Comparison of ENCODE assay signal across 17 cellular contexts in genomic region chr5:62496876-62497275, GRCh38.
DNase-seq lines count a peak whose midpoint lies in the region; ATAC-seq, FAIRE-seq and TF ChIP-seq lines count a peak whose summit lies in the region.
"Had no signal": no experiment of that assay in that cellular context is flagged by ENCODE, and none has a peak within 500 bp of the region (broad histone marks: within the 10 kb centered on the region; RNA-seq: fewer than 3 reads in every experiment).

No MANE protein-coding gene starts in this region.

- no peak overlapping the region for H2BK5ac ChIP-seq in H1 (ENCODE audit: low read depth, low read length)

- no peak overlapping the region for H2AK5ac ChIP-seq in H1 (ENCODE audit: low read depth, low read length)

- H4K20me1 ChIP-seq in H1 (replicated peaks in 1 of 2; ENCODE audit: control insufficient read depth in 1 of 2, insufficient read depth in 2 of 2, low read length in 2 of 2) = peaks cover 0 to 3% of the 10 kb centered on the region in 2 experiments
- H4K20me1 ChIP-seq in OCI-LY7 (ENCODE audit: insufficient read depth, low read length) = no peaks in the 10 kb centered on the region
- H4K20me1 ChIP-seq in mammary epithelial cell (ENCODE audit: insufficient read depth, low read length) = no peaks in the 10 kb centered on the region

- WGBS in H1 (ENCODE audit: extremely low coverage in 1 of 2, insufficient coverage in 1 of 2, insufficient read length in 1 of 2, insufficient replicate concordance in 2 of 2, low coverage in 1 of 2, low lambda C conversion rate in 2 of 2, missing lambda C conversion rate in 1 of 2), 2 experiments = 58% methylated on average over 7 of the region's 7 CpGs; no CpG with 5 or more reads in 1 of the 2 experiments
- WGBS in mammary epithelial cell (ENCODE audit: low coverage, missing lambda C conversion rate) = 97% methylated on average over 7 of the region's 7 CpGs

- intact Hi-C loops in OCI-LY7 (cut with micrococcal nuclease; ENCODE audit: unreplicated experiment) (no loop called here), mammary epithelial cell (cut with micrococcal nuclease) (no loop called here)

- no peak overlapping the region for H2BK20ac ChIP-seq in H1 (ENCODE audit: low read length)

- DNase-seq in H1 (ENCODE audit: low read depth in 1 of 2, low spot score in 2 of 2) (no peak), kidney tubule cell (ENCODE audit: low spot score) (peak; percentile 32), OCI-LY7 (ENCODE audit: low spot score) (no peak), COLO668 (lab: John Stamatoyannopoulos, UW; ENCODE audit: unreplicated experiment) (no peak), mammary epithelial cell (no peak)
- DNase-seq: BE2C; CD4-positive, alpha-beta memory T cell; COR-L47; DMS53; GF-D8; GM23248 had no signal

- CTCF ChIA-PET in H1 (lab: Charles Lee; ENCODE audit: partially characterized antibody) (no interaction called here), OCI-LY7 (lab: Charles Lee; ENCODE audit: unreplicated experiment) (no interaction called here), mammary epithelial cell (lab: Charles Lee; ENCODE audit: low non-redundant PET) (no interaction called here)

- no peak overlapping the region; a peak in 1 of 4 replicates for H3K4me2 ChIP-seq in H1 (ENCODE audit: insufficient read depth in 1 of 2, low read depth in 2 of 2, low read length in 2 of 2)
- no peak overlapping the region for H3K4me2 ChIP-seq in OCI-LY7 (ENCODE audit: low read length)
- H3K4me2 ChIP-seq in mammary epithelial cell (ENCODE audit: insufficient read depth, low read depth, low read length) = no peak overlapping the region
- H3K4me2 ChIP-seq: A549 had no signal

- no peak overlapping the region for H2BK120ac ChIP-seq in H1 (replicated peaks; ENCODE audit: low read depth, low read length)

- H4K5ac ChIP-seq in H1 (ENCODE audit: insufficient read length, low read depth, low read length) = peak overlapping the region; percentile 43

- H3K23me2 ChIP-seq in H1 (ENCODE audit: low read depth, low read length) = no peaks in the 10 kb centered on the region

- no TSS peak for BruUV-seq in OCI-LY7 (replicated peaks; lab: Mats Ljungman, UMichigan)
- no TSS peak for BruUV-seq in mammary epithelial cell (replicated peaks; lab: Mats Ljungman, UMichigan)

- TF ChIP-seq POLR2A in H1 (IDR thresholded peaks at IDR 0.05; ENCODE audit: control extremely low read depth in 1 of 2, low read depth in 2 of 2, low read length in 2 of 2) = no peak

- TF ChIP-seq CTCF in H1 (IDR thresholded peaks at IDR 0.05; ENCODE audit: control extremely low read depth in 1 of 3, insufficient read depth in 1 of 3, low read depth in 1 of 3, low read length in 3 of 3) = no peak
- no peak for TF ChIP-seq CTCF in OCI-LY7 (conservative IDR thresholded peaks at IDR 0.05; ENCODE audit: low read length)
- no peak for TF ChIP-seq CTCF in mammary epithelial cell (conservative IDR thresholded peaks at IDR 0.05 in 1 of 2, IDR thresholded peaks at IDR 0.05 in 1 of 2; ENCODE audit: extremely low read depth in 1 of 2, insufficient read depth in 1 of 2, low read depth in 1 of 2, low read length in 2 of 2)

- H3K56ac ChIP-seq in H1 (replicated peaks; ENCODE audit: insufficient read length, low read depth, low read length) = no peak overlapping the region

- H3K27ac ChIP-seq in HUES48 (ENCODE audit: low read depth, low read length) (peak overlapping the region; percentile 8), H1 (ENCODE audit: low read depth, low read length) (no peak overlapping the region), OCI-LY7 (ENCODE audit: low read depth, low read length, poor library complexity, severe bottlenecking) (no peak overlapping the region), mammary epithelial cell (ENCODE audit: insufficient read depth, low read depth, low read length) (no peak overlapping the region)
- H3K27ac ChIP-seq: A549, C4-2B, GM23248 had no signal

- peaks cover 10% of the 10 kb centered on the region for H3K4me1 ChIP-seq in HUES48 (ENCODE audit: control insufficient read depth, insufficient read depth, low read length)
- peaks cover 0 to 6% (median 2%) of the 10 kb centered on the region in 4 experiments; a peak in 2 of 7 replicates for H3K4me1 ChIP-seq in H1 (replicated peaks in 1 of 4; ENCODE audit: control insufficient read depth in 3 of 4, insufficient read depth in 4 of 4, low read length in 3 of 4)
- H3K4me1 ChIP-seq in OCI-LY7 (ENCODE audit: insufficient read depth, low read length, poor library complexity, severe bottlenecking) = peaks cover 35% of the 10 kb centered on the region
- H3K4me1 ChIP-seq in mammary epithelial cell (ENCODE audit: insufficient read depth, low read length) = no peaks in the 10 kb centered on the region
- H3K4me1 ChIP-seq: A549, BE2C, HAP-1 had no signal

- H3K36me3 ChIP-seq in HUES48 (ENCODE audit: control insufficient read depth, insufficient read depth, low read length) (peaks cover 42% of the 10 kb centered on the region), H1 (ENCODE audit: control insufficient read depth in 2 of 4, insufficient read depth in 4 of 4, low read length in 3 of 4) (peaks cover 0 to 8% (median under 1%) of the 10 kb centered on the region in 4 experiments; a peak in 2 of 8 replicates), OCI-LY7 (ENCODE audit: insufficient read depth, low read length) (peaks cover 66% of the 10 kb centered on the region), mammary epithelial cell (ENCODE audit: insufficient read depth, low read length) (peaks cover 10% of the 10 kb centered on the region)

- H3K23ac ChIP-seq in H1 (ENCODE audit: insufficient read length) = no peak overlapping the region

- TF ChIP-seq EP300 in H1 (IDR thresholded peaks at IDR 0.05; ENCODE audit: borderline replicate concordance in 1 of 2, low read depth in 2 of 2, low read length in 2 of 2) = no peak

- peak; percentile 55 for FAIRE-seq in H1 (lab: Jason Lieb, UNC)
- FAIRE-seq: A549, HepG2 had no signal

- H3K9ac ChIP-seq in HUES48 (ENCODE audit: low read depth, low read length) = no peak overlapping the region
- no peak overlapping the region for H3K9ac ChIP-seq in H1 (replicated peaks in 1 of 4; ENCODE audit: extremely low read depth in 1 of 4, low read depth in 3 of 4, low read length in 3 of 4)
- no peak overlapping the region for H3K9ac ChIP-seq in mammary epithelial cell (ENCODE audit: insufficient read depth, low read length)
- H3K9ac ChIP-seq: GM23248 had no signal

- H3K18ac ChIP-seq in H1 (ENCODE audit: extremely low read depth, low read length) = no peak overlapping the region

- no peak overlapping the region for H3K4me3 ChIP-seq in HUES48 (ENCODE audit: low read depth, low read length)
- no peak overlapping the region for H3K4me3 ChIP-seq in H1 (ENCODE audit: extremely low read depth in 1 of 4, insufficient read depth in 2 of 4, low read depth in 3 of 4, low read length in 4 of 4)
- no peak overlapping the region for H3K4me3 ChIP-seq in OCI-LY7 (ENCODE audit: low read depth, low read length, poor library complexity, severe bottlenecking)
- no peak overlapping the region for H3K4me3 ChIP-seq in mammary epithelial cell (replicated peaks in 1 of 3; ENCODE audit: insufficient read depth in 1 of 3, low read depth in 2 of 3, low read length in 3 of 3)
- H3K4me3 ChIP-seq: A549, GM23248, HAP-1 had no signal

- no peak for TF ChIP-seq RAD21 in H1 (IDR thresholded peaks at IDR 0.05 in 1 of 2, conservative IDR thresholded peaks at IDR 0.05 in 1 of 2; ENCODE audit: low read depth in 2 of 2, low read length in 2 of 2)

- H2AFZ ChIP-seq in H1 (ENCODE audit: low read length) = no peak overlapping the region
- no peak overlapping the region for H2AFZ ChIP-seq in OCI-LY7 (ENCODE audit: low read length)
- H2AFZ ChIP-seq in mammary epithelial cell (ENCODE audit: low read depth, low read length) = no peak overlapping the region
- H2AFZ ChIP-seq: GM23248 had no signal

- no peak overlapping the region for H2BK15ac ChIP-seq in H1 (ENCODE audit: low read length)

- H3K9me3 ChIP-seq in HUES48 (ENCODE audit: control insufficient read depth, insufficient read depth, low read length) (no peaks in the 10 kb centered on the region), H1 (ENCODE audit: insufficient read depth in 2 of 2, low read depth in 1 of 2, low read length in 1 of 2) (no peaks in the 10 kb centered on the region), OCI-LY7 (ENCODE audit: low read length) (no peaks in the 10 kb centered on the region), mammary epithelial cell (replicated peaks; ENCODE audit: insufficient read depth, low read length) (no peaks in the 10 kb centered on the region)
- H3K9me3 ChIP-seq: A549, BE2C, HAP-1 had no signal

- no peak overlapping the region for H2BK12ac ChIP-seq in H1 (ENCODE audit: low read depth, low read length)

- ATAC-seq in GM19035 (IDR thresholded peaks at IDR 0.05; ENCODE audit: unreplicated experiment) = no peak
- ATAC-seq: A549, HepG2 had no signal

- no peak overlapping the region for H3K4ac ChIP-seq in H1 (replicated peaks; ENCODE audit: insufficient read length, low read depth, low read length)

- no peaks in the 10 kb centered on the region for H3K9me2 ChIP-seq in OCI-LY7 (ENCODE audit: insufficient read depth, low read length)

- dilution Hi-C loops in mammary epithelial cell (cut with HindIII; ENCODE audit: low sequenced_read_pairs) = no loop called here

- H3K27me3 ChIP-seq in HUES48 (ENCODE audit: control insufficient read depth, insufficient read depth, low read length) (no peaks in the 10 kb centered on the region), H1 (replicated peaks in 1 of 4; ENCODE audit: control insufficient read depth in 3 of 4, extremely low read depth in 1 of 4, insufficient read depth in 3 of 4, low read length in 3 of 4) (no peaks in the 10 kb centered on the region), mammary epithelial cell (ENCODE audit: insufficient read depth, low read length) (no peaks in the 10 kb centered on the region)
- H3K27me3 ChIP-seq: BE2C had no signal

- in situ Hi-C loops in mammary epithelial cell (cut with MboI; ENCODE audit: low sequenced_read_pairs in 2 of 2) = no loop called here

- H3K79me2 ChIP-seq in H1 (ENCODE audit: control insufficient read depth in 1 of 2, insufficient read depth in 2 of 2, low read length in 2 of 2) (no peaks in the 10 kb centered on the region), OCI-LY7 (ENCODE audit: insufficient read depth, low read depth, low read length) (no peaks in the 10 kb centered on the region; the same call in 1 of the 2 replicates), mammary epithelial cell (ENCODE audit: insufficient read depth, low read length) (no peaks in the 10 kb centered on the region)

- H4K8ac ChIP-seq in H1 (ENCODE audit: extremely low read depth, insufficient read depth, low read length) = no peak overlapping the region

- no peak overlapping the region for H3K14ac ChIP-seq in H1 (ENCODE audit: insufficient read length)

- no peaks in the 10 kb centered on the region; the same call in 1 of the 2 replicates for H3K79me1 ChIP-seq in H1 (ENCODE audit: low read depth, low read length)

- POLR2A ChIA-PET in H1 (lab: Charles Lee; ENCODE audit: partially characterized antibody) = no interaction called here
- POLR2A ChIA-PET in OCI-LY7 (lab: Charles Lee) = interaction anchor here (0.6 kb wide), 1 partner anchor 116 kb away, joined by 6 read pairs; no protein-coding TSS in a partner anchor

- H4K91ac ChIP-seq in H1 (replicated peaks; ENCODE audit: insufficient read length, low read length) = no peak overlapping the region

TF ChIP-seq in H1, 55 proteins besides CTCF, POLR2A, EP300 and RAD21 (continues in another document):
- TF ChIP-seq FOSL1 (IDR thresholded peaks at IDR 0.05; ENCODE audit: insufficient read depth, low read depth, low read length) (no peak), SP2 (IDR thresholded peaks at IDR 0.05; ENCODE audit: low read length) (no peak)
